Comparison of ENCODE assay signal across 8 cellular contexts in genomic region chr9:38516273-38516672, GRCh38.
A peak's percentile ranks its signal among the peaks of the same experiment; 100 is the strongest.
DNase-seq lines count a peak whose midpoint lies in the region; ATAC-seq, FAIRE-seq and TF ChIP-seq lines count a peak whose summit lies in the region.
"Not testable (repeated sequence)": the region's sequence is repeated elsewhere in the genome, so short reads cannot be mapped to it uniquely, and the experiment has no call there.

No MANE protein-coding gene starts in this region.

- H4K20me1 ChIP-seq in smooth muscle cell (ENCODE audit: low read depth), result not testable (repeated sequence)

- peak; percentile 13 for DNase-seq in AG08396 (ENCODE audit: low spot score)
- DNase-seq in GM03348 (ENCODE audit: low spot score), result peak; percentile 45
- DNase-seq in LHCN-M2 (ENCODE audit: low read depth), result peak; percentile 85
- peak; percentile 42 for DNase-seq in Panc1 (ENCODE audit: low read depth, low spot score)
- DNase-seq in amniotic epithelial cell (ENCODE audit: low read depth), result peak; percentile 64
- DNase-seq in epithelial cell of prostate (ENCODE audit: low read depth, low spot score), result peak; percentile 79
- not testable (repeated sequence) for DNase-seq in smooth muscle cell (lab: John Stamatoyannopoulos, UW; ENCODE audit: unreplicated experiment)

- H3K27ac ChIP-seq in Panc1 (ENCODE audit: low read length); smooth muscle cell (ENCODE audit: low read depth): not testable (repeated sequence)
- peak overlapping the region; percentile 62 for H3K27ac ChIP-seq in epithelial cell of prostate

- in situ Hi-C loops in Panc1 (cut with HindIII; ENCODE audit: low pct_unique_long_range_greater_than_20kb, low sequenced_read_pairs), result not testable (repeated sequence)

- H3K9me3 ChIP-seq in Panc1 (ENCODE audit: control insufficient read depth, insufficient read depth, low read depth, low read length); smooth muscle cell (replicated peaks; ENCODE audit: low read depth): not testable (repeated sequence)

- H3K36me3 ChIP-seq in Panc1 (ENCODE audit: control insufficient read depth, insufficient read depth, low read length); smooth muscle cell (ENCODE audit: low read depth): not testable (repeated sequence)

- ATAC-seq in Panc1, result peak; percentile 81

- FAIRE-seq in islet of Langerhans (lab: Jason Lieb, UNC), result peak; percentile 97

- H3K4me3 ChIP-seq in Panc1 (ENCODE audit: low read depth in 2 of 2, low read length in 2 of 2); smooth muscle cell: not testable (repeated sequence)

- not testable (repeated sequence) for H3K27me3 ChIP-seq in Panc1 (ENCODE audit: control insufficient read depth, insufficient read depth, low read length); smooth muscle cell (ENCODE audit: low read depth)

- not testable (repeated sequence) for BruUV-seq in Panc1 (replicated peaks; lab: Mats Ljungman, UMichigan)

- not testable (repeated sequence) for H3K9ac ChIP-seq in smooth muscle cell (ENCODE audit: low read depth)

- CTCF ChIA-PET in Panc1 (lab: Charles Lee), result not testable (repeated sequence)

- WGBS in smooth muscle cell (ENCODE audit: low lambda C conversion rate), result 31% methylated on average over 3 of the region's 3 CpGs

- H3K4me2 ChIP-seq in smooth muscle cell, result peak overlapping the region; percentile 28

- not testable (repeated sequence) for TF ChIP-seq CTCF in Panc1 (IDR thresholded peaks at IDR 0.05); smooth muscle cell (IDR thresholded peaks at IDR 0.05; ENCODE audit: borderline replicate concordance, insufficient read depth, poor library complexity, severe bottlenecking)

- intact Hi-C loops in Panc1 (cut with micrococcal nuclease; ENCODE audit: unreplicated experiment), result not testable (repeated sequence)

- H3K4me1 ChIP-seq in Panc1 (ENCODE audit: control insufficient read depth, insufficient read depth, low read length); smooth muscle cell (ENCODE audit: low read depth): not testable (repeated sequence)

- H2AFZ ChIP-seq in smooth muscle cell (ENCODE audit: low read depth), result peak overlapping the region; percentile 26

- not testable (repeated sequence) for H3K79me2 ChIP-seq in smooth muscle cell (ENCODE audit: low read depth)

- POLR2A ChIA-PET in Panc1 (lab: Charles Lee), result not testable (repeated sequence)

- not testable (repeated sequence) for H3F3A ChIP-seq in smooth muscle cell (ENCODE audit: low read depth)
